ENCODE assay signal across 15 cellular contexts in the genomic region with DNA sequence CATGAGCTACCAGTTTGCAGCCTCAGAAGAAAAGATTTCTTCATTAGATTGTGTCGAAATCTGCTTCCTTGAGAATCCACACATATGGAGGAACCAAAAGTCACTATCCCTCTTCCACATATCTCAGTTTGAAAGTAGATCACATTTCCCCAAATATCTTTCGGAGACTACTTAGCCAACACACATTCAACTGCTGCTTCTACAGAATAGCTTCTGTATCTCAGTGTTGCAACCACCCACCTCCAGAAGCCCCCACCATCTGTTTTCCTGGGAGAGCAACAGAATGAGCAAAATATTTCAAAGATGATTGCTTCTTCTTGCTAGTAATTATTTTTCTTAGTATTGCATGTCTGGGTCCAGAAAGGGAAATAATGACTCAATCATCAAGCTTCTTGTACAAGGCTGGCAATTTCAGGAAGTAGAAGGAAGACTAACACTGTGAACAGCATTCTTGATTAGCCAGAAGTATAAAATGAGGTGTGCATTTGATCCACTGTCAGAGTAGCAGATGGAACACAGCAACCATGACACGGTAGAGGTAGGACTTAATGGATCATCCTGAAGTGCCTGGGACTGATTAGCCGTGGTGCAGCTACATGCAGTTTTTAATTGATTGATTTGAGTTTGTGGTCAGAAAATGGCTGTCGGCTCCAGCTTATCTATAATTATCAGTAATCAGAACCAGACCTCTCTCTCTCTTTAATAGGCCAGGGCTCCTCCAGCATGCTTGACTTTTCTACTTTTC. TPM values are rescaled to one million over a fixed set of nuclear protein-coding genes. Genes with fewer than 3 reads are reported as not detected.
A peak's percentile ranks its signal among the peaks of the same experiment; 100 is the strongest.
DNase-seq lines count a peak whose midpoint lies in the region.
"Had no signal": no experiment of that assay in that cellular context is flagged by ENCODE, and none has a peak within 500 bp of the region (broad histone marks: within the 10 kb centered on the region; RNA-seq: fewer than 3 reads in every experiment).

No MANE protein-coding gene starts in this region.

- H3K9ac ChIP-seq in SK-N-MC (ENCODE audit: insufficient read length) (no peak overlapping the region), skeletal muscle satellite cell (ENCODE audit: low read depth, low read length) (no peak overlapping the region)

- H3K4me2 ChIP-seq in skeletal muscle satellite cell (ENCODE audit: low read length), result peak overlapping the region; percentile 31

- no peak overlapping the region for H3K27ac ChIP-seq in SK-N-MC
- H3K27ac ChIP-seq: 22Rv1 had no signal

- peaks cover 13% of the 10 kb centered on the region for H3K4me1 ChIP-seq in skeletal muscle satellite cell (ENCODE audit: control insufficient read depth, insufficient read depth, low read length)

- H3K4me3 ChIP-seq in SK-N-MC (peak overlapping the region; percentile 53), skeletal muscle satellite cell (ENCODE audit: low read length) (no peak overlapping the region), H7 (ENCODE audit: insufficient read depth, low read depth, low read length) (no peak overlapping the region)

- H3K9me3 ChIP-seq in SK-N-MC (ENCODE audit: low read depth, low read length) (no peaks in the 10 kb centered on the region), skeletal muscle satellite cell (replicated peaks; ENCODE audit: low read length) (no peaks in the 10 kb centered on the region)

- H3K27me3 ChIP-seq in skeletal muscle satellite cell (ENCODE audit: control insufficient read depth, insufficient read depth, low read length), result no peaks in the 10 kb centered on the region
- H3K27me3 ChIP-seq in H7 (ENCODE audit: control insufficient read depth, insufficient read depth, low read length), result no peaks in the 10 kb centered on the region

- H3K36me3 ChIP-seq in SK-N-MC (ENCODE audit: insufficient read depth, low read length) (no peaks in the 10 kb centered on the region), skeletal muscle satellite cell (ENCODE audit: insufficient read depth, low read length) (no peaks in the 10 kb centered on the region), H7 (replicated peaks; ENCODE audit: control insufficient read depth, insufficient read depth, low read length) (no peaks in the 10 kb centered on the region)

- DNase-seq in DMS 273 (lab: John Stamatoyannopoulos, UW; ENCODE audit: unreplicated experiment), result peak; percentile 40
- DNase-seq in DMS 273 treated with DMSO at 0.1 percent for 48 hours (lab: John Stamatoyannopoulos, UW), result no peak
- no peak for DNase-seq in SK-N-MC (ENCODE audit: low read depth, low spot score)
- peak; percentile 29 for DNase-seq in fibroblast of the conjunctiva (ENCODE audit: low read depth)
- no peak for DNase-seq in H7
- no peak for DNase-seq in UCSD-AML1 (lab: John Stamatoyannopoulos, UW; ENCODE audit: unreplicated experiment)
- DNase-seq in HuH-7.5 (ENCODE audit: low spot score), result no peak
- DNase-seq: left colon; OCI-M1; stimulated activated CD4-positive, alpha-beta T cell treated with anti-CD3 and anti-CD28 coated beads, Interleukin-1b, Interleukin-23, amount 100 ng/mL, for 48 hours; stimulated activated naive CD4-positive, alpha-beta T cell treated with Interleukin-2 at 50 U/mL for 16 hours had no signal

RNA-seq across cellular contexts. Expression of a gene that starts 24.9 kb away (rescaled TPM):
- total RNA-seq in skeletal muscle satellite cell (2012; rRNA removed), result under 0.01 TPM in 2 replicates
- total RNA-seq in H7 (2014; rRNA removed; shearing (Covaris generic)), result 0.07 TPM in 1 of 2 replicates, not detected in the other
- total RNA-seq: fibroblast of villous mesenchyme, left colon, omental fat pad had no signal

Comparison
In these comparisons a context has a peak if more than half of its experiments do, and no peak if none do; other contexts are left out.
1. DNase-seq: peak in DMS 273 (single experiment) and fibroblast of the conjunctiva (single experiment); none in DMS 273 treated with DMSO at 0.1 percent for 48 hours (single experiment), SK-N-MC (single experiment), H7 (single experiment), UCSD-AML1 (single experiment) and HuH-7.5 (single experiment).